Comparison of ENCODE assay signal across 8 cellular contexts in the genomic region with DNA sequence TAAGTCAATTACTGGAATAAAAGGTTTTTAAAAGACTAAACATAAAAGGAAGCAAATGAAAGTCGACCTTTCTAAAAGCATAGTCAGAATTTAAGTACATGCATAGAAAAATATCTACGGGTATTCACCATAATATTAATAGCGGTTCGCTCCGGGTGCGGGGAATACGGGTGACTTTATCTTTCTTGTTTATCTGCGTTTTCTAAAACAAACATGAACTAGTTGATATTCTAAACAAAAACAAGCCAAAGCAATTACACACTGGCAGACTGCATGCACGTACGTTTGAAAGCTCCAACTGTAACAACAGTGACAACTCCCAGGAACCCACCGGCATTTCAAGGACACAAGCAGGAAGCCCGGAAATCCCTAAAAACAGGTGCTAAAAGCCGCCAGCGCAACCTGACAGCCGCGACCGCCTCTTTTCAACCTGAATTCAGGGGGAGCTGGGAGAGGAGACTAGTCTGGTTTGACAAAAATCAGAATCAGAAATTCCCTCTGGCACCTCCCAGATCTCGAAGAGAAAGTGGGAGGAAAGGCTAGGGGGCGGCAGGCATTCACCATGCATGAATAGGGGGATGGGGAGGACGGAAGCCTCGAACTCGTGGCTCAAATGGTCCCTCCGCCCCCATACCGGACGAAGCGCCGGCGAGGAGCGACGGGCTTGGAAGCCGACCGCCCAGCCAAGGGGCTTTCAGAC. TPM values are rescaled to one million over a fixed set of nuclear protein-coding genes. Genes with fewer than 3 reads are reported as not detected.
DNase-seq lines count a peak whose midpoint lies in the region; ATAC-seq and TF ChIP-seq lines count a peak whose summit lies in the region.

No MANE protein-coding gene starts in this region.

- H2AK5ac ChIP-seq in mesenchymal stem cell (ENCODE audit: low read length, severe bottlenecking), result no peak overlapping the region

- DNase-seq in 8988T (peak; percentile 40), OCI-LY7 (ENCODE audit: low spot score) (no peak), choroid plexus epithelial cell (ENCODE audit: low read depth) (peak; percentile 64), mesenchymal stem cell (no peak), type B pancreatic cell (ENCODE audit: extremely low spot score, unreplicated experiment) (no peak), NCI-H1105 treated with DMSO at 0.1 percent for 48 hours (lab: John Stamatoyannopoulos, UW) (no peak)

- peak overlapping the region; percentile 12 for H4K91ac ChIP-seq in mesenchymal stem cell (ENCODE audit: low read length)

- H2AFZ ChIP-seq in OCI-LY7 (ENCODE audit: low read length) (peak overlapping the region; percentile 32; the same call in 1 of the 2 replicates), mesenchymal stem cell (ENCODE audit: low read depth, low read length) (peak overlapping the region; percentile 53)

- H3K36me3 Mint-ChIP-seq in type B pancreatic cell, result peaks cover 16% of the 10 kb centered on the region

- H2BK120ac ChIP-seq in mesenchymal stem cell (ENCODE audit: low read depth, low read length), result peak overlapping the region; percentile 95

- TF ChIP-seq CTCF in OCI-LY7 (conservative IDR thresholded peaks at IDR 0.05; ENCODE audit: low read length), result no peak
- no peak for TF ChIP-seq CTCF in choroid plexus epithelial cell (conservative IDR thresholded peaks at IDR 0.05; ENCODE audit: low read depth, low read length)
- no peak for TF ChIP-seq CTCF in type B pancreatic cell (conservative IDR thresholded peaks at IDR 0.05)

- H3K4me1 ChIP-seq in OCI-LY7 (ENCODE audit: insufficient read depth, low read length, poor library complexity, severe bottlenecking), result peaks cover 26% of the 10 kb centered on the region
- peaks cover 6% of the 10 kb centered on the region for H3K4me1 ChIP-seq in mesenchymal stem cell (ENCODE audit: control insufficient read depth, insufficient read depth, low read depth, low read length)

- peak overlapping the region; percentile 98 for H3K4me3 Mint-ChIP-seq in type B pancreatic cell

- H2BK15ac ChIP-seq in mesenchymal stem cell (ENCODE audit: low read depth, poor library complexity, severe bottlenecking), result peak overlapping the region; percentile 12

- under 1% methylated on average over 31 of the region's 32 CpGs for WGBS in mesenchymal stem cell

- H3K79me2 ChIP-seq in OCI-LY7 (ENCODE audit: insufficient read depth, low read depth, low read length), result peaks cover 51% of the 10 kb centered on the region

- H3K14ac ChIP-seq in mesenchymal stem cell (ENCODE audit: low read length in 2 of 2), result peak overlapping the region in 1 of 2 experiments; percentile 91

- H3K27ac ChIP-seq in OCI-LY7 (ENCODE audit: low read depth, low read length, poor library complexity, severe bottlenecking) (peak overlapping the region; percentile 68), mesenchymal stem cell (ENCODE audit: low read length, poor library complexity, severe bottlenecking) (peak overlapping the region; percentile 92)

- peaks cover 13% of the 10 kb centered on the region; the same call in 1 of the 2 replicates for H3K9me3 ChIP-seq in OCI-LY7 (ENCODE audit: low read length)
- no peaks in the 10 kb centered on the region for H3K9me3 ChIP-seq in mesenchymal stem cell (ENCODE audit: control insufficient read depth, low read length)

- H3K36me3 ChIP-seq in OCI-LY7 (ENCODE audit: insufficient read depth, low read length) (peaks cover 38% of the 10 kb centered on the region), mesenchymal stem cell (ENCODE audit: control insufficient read depth in 1 of 2, insufficient read depth in 2 of 2, low read depth in 1 of 2, low read length in 2 of 2) (peaks cover 0 to 6% of the 10 kb centered on the region in 2 experiments)

- CTCF ChIA-PET in OCI-LY7 (lab: Charles Lee; ENCODE audit: unreplicated experiment), result no interaction called here

- peak overlapping the region; percentile 95 for H3K9ac ChIP-seq in mesenchymal stem cell (ENCODE audit: low read length)

- H4K20me1 ChIP-seq in OCI-LY7 (ENCODE audit: insufficient read depth, low read length), result peaks cover 28% of the 10 kb centered on the region

- H2BK5ac ChIP-seq in mesenchymal stem cell (ENCODE audit: low read depth, low read length, poor library complexity, severe bottlenecking), result peak overlapping the region; percentile 86

- H4K8ac ChIP-seq in mesenchymal stem cell (ENCODE audit: low read length), result no peak overlapping the region

- H3K79me1 ChIP-seq in mesenchymal stem cell (replicated peaks; ENCODE audit: low read length, poor library complexity, severe bottlenecking), result no peaks in the 10 kb centered on the region

- ATAC-seq in GM18499 (IDR thresholded peaks at IDR 0.05; ENCODE audit: insufficient read depth, unreplicated experiment), result peak; percentile 6
- peak; percentile 12 for ATAC-seq in HG02943 (IDR thresholded peaks at IDR 0.05; ENCODE audit: low read depth, unreplicated experiment)

- H3K4me3 ChIP-seq in OCI-LY7 (ENCODE audit: low read depth, low read length, poor library complexity, severe bottlenecking), result peak overlapping the region; percentile 98
- H3K4me3 ChIP-seq in choroid plexus epithelial cell (ENCODE audit: low read depth, low read length), result peak overlapping the region; percentile 92
- H3K4me3 ChIP-seq in mesenchymal stem cell (ENCODE audit: insufficient read depth in 1 of 2, low read depth in 1 of 2, low read length in 2 of 2), result peak overlapping the region; percentile 85 to 96

- H3K4me1 Mint-ChIP-seq in type B pancreatic cell (ENCODE audit: unreplicated experiment), result peaks cover 23% of the 10 kb centered on the region

- peak overlapping the region; percentile 94 for H3K27ac Mint-ChIP-seq in type B pancreatic cell

- peak overlapping the region; percentile 99 for H3K4me2 ChIP-seq in OCI-LY7 (ENCODE audit: low read length)
- H3K4me2 ChIP-seq in mesenchymal stem cell (ENCODE audit: low read length, poor library complexity, severe bottlenecking), result peak overlapping the region; percentile 90

- peak overlapping the region in 1 of 2 experiments; percentile 52 for H2BK12ac ChIP-seq in mesenchymal stem cell (ENCODE audit: low read length in 2 of 2)

- H3K4ac ChIP-seq in mesenchymal stem cell (ENCODE audit: low read depth in 1 of 2, low read length in 2 of 2), result peak overlapping the region; percentile 95 to 99

- POLR2A ChIA-PET in OCI-LY7 (lab: Charles Lee), result interaction anchor here (1.6 kb wide), 1 partner anchor 10 kb away, joined by 4 read pairs; no protein-coding TSS in a partner anchor

- BruUV-seq in OCI-LY7 (replicated peaks; lab: Mats Ljungman, UMichigan), result TSS peak; percentile 72

- no peaks in the 10 kb centered on the region for H3K27me3 ChIP-seq in mesenchymal stem cell (ENCODE audit: control insufficient read depth in 1 of 2, insufficient read depth in 1 of 2, low read length in 2 of 2)

- intact Hi-C loops in OCI-LY7 (cut with micrococcal nuclease; ENCODE audit: unreplicated experiment), result loop anchor here (2.0 to 10.0 kb wide), 2 partner anchors 92 to 1006 kb away; a partner anchor contains a TSS

- H3K18ac ChIP-seq in mesenchymal stem cell (ENCODE audit: low read depth in 1 of 2, low read length in 2 of 2), result peak overlapping the region; percentile 85 to 95

- peak overlapping the region in 1 of 2 experiments; percentile 59 for H3K23ac ChIP-seq in mesenchymal stem cell (ENCODE audit: low read length in 2 of 2)

- H3K27me3 Mint-ChIP-seq in type B pancreatic cell, result no peaks in the 10 kb centered on the region

- no peaks in the 10 kb centered on the region for H3K9me2 ChIP-seq in OCI-LY7 (ENCODE audit: insufficient read depth, low read length)

- no peaks in the 10 kb centered on the region for H3K9me3 Mint-ChIP-seq in type B pancreatic cell

RNA-seq across cellular contexts. Expression of a gene that starts 0.5 kb away (rescaled TPM):
- total RNA-seq in OCI-LY7 (2014; rRNA removed; shearing (Covaris generic)), result 33.9 and 36.0 TPM in 2 replicates
- total RNA-seq in OCI-LY7 (2022) (72.3 and 76.6 TPM in 2 replicates), type B pancreatic cell (ENCODE audit: low replicate concordance) (82.6 and 91.8 TPM in 2 replicates)
- 27.7 TPM for polyA plus RNA-seq in mesenchymal stem cell (2013, experiment 1 of 2)
- polyA plus RNA-seq in mesenchymal stem cell (2013, experiment 2 of 2), result 27.5 TPM

RNA-seq across cellular contexts. Expression of a gene that starts 49.6 kb away (rescaled TPM):
- not detected in 2 replicates for total RNA-seq in OCI-LY7 (2014; rRNA removed; shearing (Covaris generic))
- total RNA-seq in OCI-LY7 (2022) (not detected in 2 replicates), type B pancreatic cell (ENCODE audit: low replicate concordance) (2.1 and 3.3 TPM in 2 replicates)
- polyA plus RNA-seq in mesenchymal stem cell (2013, experiment 1 of 2), result 0.95 TPM
- 1.1 TPM for polyA plus RNA-seq in mesenchymal stem cell (2013, experiment 2 of 2)

Comparison
In these comparisons a context has a peak if more than half of its experiments do, and no peak if none do; other contexts are left out.
1. DNase-seq: peak in 8988T (single experiment) and choroid plexus epithelial cell (single experiment); none in OCI-LY7 (single experiment), mesenchymal stem cell (single experiment), type B pancreatic cell (single experiment) and NCI-H1105 treated with DMSO at 0.1 percent for 48 hours (single experiment).
2. Peak in every context shown above with its lines, with median percentiles within 50 percentile points of each other: H3K4me3 ChIP-seq.